12 cellular contexts compared by ENCODE assay signal in genomic region chr10:24462889-24463552, GRCh38.
DNase-seq lines count a peak whose midpoint lies in the region; ATAC-seq, FAIRE-seq and TF ChIP-seq lines count a peak whose summit lies in the region.
"Had no signal": no experiment of that assay in that cellular context is flagged by ENCODE, and none has a peak within 500 bp of the region (broad histone marks: within the 10 kb centered on the region; RNA-seq: fewer than 3 reads in every experiment).

No MANE protein-coding gene starts in this region.

- no peaks in the 10 kb centered on the region for H3K9me3 ChIP-seq in A549
- no peaks in the 10 kb centered on the region for H3K9me3 ChIP-seq in breast epithelium
- no peaks in the 10 kb centered on the region for H3K9me3 ChIP-seq in right lobe of liver

- POLR2A ChIA-PET in A549 (lab: Yijun Ruan, JAX): no interaction called here

- TF ChIP-seq POLR2A in A549 (IDR thresholded peaks at IDR 0.05; ENCODE audit: low read length): no peak
- no peak for TF ChIP-seq POLR2A in breast epithelium (IDR thresholded peaks at IDR 0.05)
- no peak for TF ChIP-seq POLR2A in right lobe of liver (IDR thresholded peaks at IDR 0.05)

- 72% methylated on average over 6 of the region's 6 CpGs for WGBS in A549 (ENCODE audit: missing lambda C conversion rate)
- 66% methylated on average over 6 of the region's 6 CpGs for WGBS in right lobe of liver (ENCODE audit: insufficient coverage, low coverage, low lambda C conversion rate, missing lambda C conversion rate)

- peak in 1 of 2 experiments; percentile 39; a peak in 1 of 6 replicates for ATAC-seq in A549
- no peak for ATAC-seq in right lobe of liver
- no peak for ATAC-seq in HG02763 (IDR thresholded peaks at IDR 0.05; ENCODE audit: unreplicated experiment)
- ATAC-seq: effector memory CD8-positive, alpha-beta T cell had no signal

- TF ChIP-seq RAD21 in A549 (conservative IDR thresholded peaks at IDR 0.05 in 1 of 2, IDR thresholded peaks at IDR 0.05 in 1 of 2): peak; percentile 24 to 39; a peak in 1 of 5 replicates

- H3K4me2 ChIP-seq in A549: no peak overlapping the region

- TF ChIP-seq CTCF in A549 (IDR thresholded peaks at IDR 0.05) (peak; percentile 24; the same call in 1 of the 3 replicates), LNCaP clone FGC (IDR thresholded peaks at IDR 0.05; ENCODE audit: control insufficient read depth, extremely low read depth, insufficient read depth) (peak; percentile 56), breast epithelium (IDR thresholded peaks at IDR 0.05) (no peak), right lobe of liver (IDR thresholded peaks at IDR 0.05) (peak in 3 of 4 donors; percentile 16 to 37 (median 22)), GM13977 (IDR thresholded peaks at IDR 0.05; ENCODE audit: extremely low read depth, insufficient read depth, missing control alignments) (no peak), GM13976 (IDR thresholded peaks at IDR 0.05; ENCODE audit: borderline replicate concordance, control extremely low read depth, extremely low read depth, insufficient read depth, missing control alignments) (no peak)

- TF ChIP-seq EP300 in A549 (IDR thresholded peaks at IDR 0.05): no peak

- no peaks in the 10 kb centered on the region for H3K27me3 ChIP-seq in breast epithelium
- H3K27me3 ChIP-seq in right lobe of liver: no peaks in the 10 kb centered on the region

- H3K27ac ChIP-seq in A549 (no peak overlapping the region), breast epithelium (peak overlapping the region; percentile 91 to 97), right lobe of liver (peak overlapping the region; percentile 71 to 89 (median 83))

- in situ Hi-C loops in GM13977 (cut with MboI; ENCODE audit: low pct_unique_long_range_greater_than_20kb, low sequenced_read_pairs, unreplicated experiment): no loop called here
- in situ Hi-C loops in GM13976 (cut with MboI; ENCODE audit: low sequenced_read_pairs, unreplicated experiment): no loop called here

- H3K4me1 ChIP-seq in A549 (peaks cover 18% of the 10 kb centered on the region), breast epithelium (peaks cover 10 to 20% of the 10 kb centered on the region in 2 donors), right lobe of liver (peaks cover 0 to 31% (median 9%) of the 10 kb centered on the region in 4 donors)

- intact Hi-C loops in breast epithelium (cut with DNase I; ENCODE audit: low total_unique reads): no loop called here
- intact Hi-C loops in right lobe of liver (cut with DNase I): no loop called here

- CTCF ChIA-PET in A549 (lab: Yijun Ruan, JAX): interaction anchor here (0.6 to 2.3 kb wide), 4 partner anchors 18 to 57 kb away, joined by 3 to 11 read pairs (median 4); no protein-coding TSS in a partner anchor

- H3K36me3 ChIP-seq in breast epithelium: no peaks in the 10 kb centered on the region
- no peaks in the 10 kb centered on the region for H3K36me3 ChIP-seq in right lobe of liver

- H3K4me3 ChIP-seq in A549: no peak overlapping the region
- no peak overlapping the region for H3K4me3 ChIP-seq in LNCaP clone FGC (ENCODE audit: low read depth, low read length)
- no peak overlapping the region for H3K4me3 ChIP-seq in breast epithelium
- H3K4me3 ChIP-seq in right lobe of liver: no peak overlapping the region

- DNase-seq in A549 (ENCODE audit: low read depth in 1 of 2, low spot score in 1 of 2) (peak in 1 of 2 experiments; percentile 17), LNCaP clone FGC (ENCODE audit: low read depth) (no peak), breast epithelium (ENCODE audit: low spot score in 2 of 2) (no peak), right lobe of liver (no peak), HK-2 (ENCODE audit: unreplicated experiment) (no peak), GM13977 (ENCODE audit: low spot score) (no peak), GM13976 (ENCODE audit: low spot score) (no peak)
- DNase-seq: effector memory CD8-positive, alpha-beta T cell; midbrain; NCI-H1417 treated with DMSO at 0.1 percent for 48 hours; SW 1271 had no signal

- no peak for FAIRE-seq in A549 (lab: Jason Lieb, UNC)

TF ChIP-seq in A549, 52 proteins besides CTCF, POLR2A, EP300 and RAD21:
- no peak for TF ChIP-seq ZNF302 (CRISPR knock-in tag; IDR thresholded peaks at IDR 0.05)
- TF ChIP-seq SMC3 (IDR thresholded peaks at IDR 0.05): peak; percentile 44; the same call in 2 of the 3 replicates
TF ChIP-seq in A549: peak in this region for 1.

Comparison
In these comparisons a context has a peak if more than half of its experiments do, and no peak if none do; other contexts are left out.
1. H3K27ac ChIP-seq: peak in breast epithelium (2 of 2) and right lobe of liver (3 of 3); none in A549 (0 of 2).
2. CTCF ChIP-seq: peak in A549 (single experiment), LNCaP clone FGC (single experiment) and right lobe of liver (3 of 4); none in breast epithelium (0 of 3), GM13977 (single experiment) and GM13976 (single experiment).